In the genomic region with DNA sequence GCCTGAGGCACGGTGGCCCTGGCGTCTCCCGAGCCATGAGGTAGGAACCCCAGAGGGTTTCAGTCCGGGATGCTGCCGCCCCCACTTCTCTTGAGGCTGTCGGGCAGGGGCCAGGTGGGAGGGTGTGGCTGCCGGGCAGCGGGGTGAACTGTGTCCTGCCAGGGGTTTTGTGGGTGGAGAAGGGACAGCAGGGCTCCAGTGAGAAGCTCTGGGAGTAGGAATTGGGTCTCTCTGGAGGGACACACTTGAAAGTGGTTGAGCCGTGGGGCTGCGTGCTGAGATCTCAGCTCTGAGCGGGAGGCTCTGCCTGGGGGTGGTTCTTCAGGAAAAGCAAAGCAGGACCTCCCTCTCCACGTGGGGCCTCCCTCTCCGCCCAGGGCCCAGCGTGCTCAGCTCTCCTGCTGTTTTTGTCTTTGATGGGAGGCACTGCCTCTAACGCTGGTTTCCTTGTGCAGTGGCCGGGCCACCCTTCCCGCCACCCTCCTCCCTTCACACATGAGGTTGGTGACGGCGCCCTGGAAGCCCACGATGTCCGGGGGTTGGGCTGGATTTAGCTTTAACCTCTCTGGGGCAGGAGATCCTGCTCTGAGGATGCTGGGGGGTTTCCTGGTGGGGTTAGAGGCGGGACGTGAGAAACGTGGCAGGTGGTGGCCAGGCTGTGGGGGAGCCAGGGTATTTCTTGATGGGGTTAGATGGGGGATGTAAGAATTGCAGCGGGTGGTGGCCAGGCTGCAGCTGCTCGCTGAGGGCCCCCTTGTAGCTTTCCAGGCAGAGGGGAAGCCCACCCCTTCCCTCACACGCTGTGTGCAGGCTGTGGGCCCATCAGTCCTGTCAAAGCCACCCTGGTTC, we compare ENCODE assay signal across 19 cellular contexts.
"Had no signal": no experiment of that assay in that cellular context is flagged by ENCODE, and none has a peak within 500 bp of the region (broad histone marks: within the 10 kb centered on the region; RNA-seq: fewer than 3 reads in every experiment).

No MANE protein-coding gene starts in this region.

- H3K9me3 ChIP-seq: gastroesophageal sphincter, heart right ventricle, left lung, mucosa of descending colon, suprapubic skin, upper lobe of left lung had no signal

- H3K4me1 ChIP-seq: gastroesophageal sphincter, heart right ventricle, left lung, suprapubic skin, upper lobe of left lung had no signal

- H3K27me3 Mint-ChIP-seq: naive thymus-derived CD4-positive, alpha-beta T cell; T-cell had no signal

- H3K27ac Mint-ChIP-seq: endodermal cell; naive thymus-derived CD4-positive, alpha-beta T cell; T-cell had no signal

- ATAC-seq: activated CD4-positive, CD25-positive, alpha-beta regulatory T cell treated with anti-CD3 and anti-CD28 coated beads, Interleukin-2, amount 50 U/mL, for 24 hours; gastroesophageal sphincter; heart right ventricle; left lung; mucosa of descending colon; naive thymus-derived CD4-positive, alpha-beta T cell; T-cell had no signal

- H3K4me3 ChIP-seq: cardiac muscle cell, dorsolateral prefrontal cortex, gastroesophageal sphincter, heart right ventricle, left lung, mucosa of descending colon, suprapubic skin, upper lobe of left lung had no signal

- H3K4me1 Mint-ChIP-seq: endodermal cell had no signal

- H3K27ac ChIP-seq: cardiac muscle cell, dorsolateral prefrontal cortex, gastroesophageal sphincter, heart right ventricle, left lung, suprapubic skin, upper lobe of left lung had no signal

- H3K27me3 ChIP-seq: cardiac muscle cell, dorsolateral prefrontal cortex, gastroesophageal sphincter, heart right ventricle, left lung, suprapubic skin, upper lobe of left lung had no signal

- H3K9me3 Mint-ChIP-seq: endodermal cell; naive thymus-derived CD4-positive, alpha-beta T cell; T-cell had no signal

- DNase-seq: activated effector memory CD4-positive, alpha-beta T cell treated with Interleukin-2 at 50 U/mL for 16 hours; activated naive CD4-positive, alpha-beta T cell treated with anti-CD3 and anti-CD28 coated beads, Interleukin-2, amount 50 U/mL, for 16 hours; dorsolateral prefrontal cortex; endodermal cell; erythroblast; heart right ventricle; islet precursor cell; mucosa of descending colon; naive thymus-derived CD4-positive, alpha-beta T cell; stimulated activated CD4-positive, alpha-beta T cell treated with anti-CD3 and anti-CD28 coated beads, Interleukin-2, amount 100 ng/mL, for 48 hours; stimulated activated naive CD4-positive, alpha-beta T cell; T-cell; T-helper 9 cell had no signal

- H3K4me3 Mint-ChIP-seq: endodermal cell; naive thymus-derived CD4-positive, alpha-beta T cell; T-cell had no signal
